8 cellular contexts compared by ENCODE assay signal in genomic region chr1:47333578-47333921, GRCh38. TPM values are rescaled to one million over a fixed set of nuclear protein-coding genes. Genes with fewer than 3 reads are reported as not detected.
A peak's percentile ranks its signal among the peaks of the same experiment; 100 is the strongest.
DNase-seq lines count a peak whose midpoint lies in the region; ATAC-seq and TF ChIP-seq lines count a peak whose summit lies in the region.

TSS of gene CMPK1 (plus strand) at chr1:47333790. CDS start at chr1:47333946, 156 bp downstream.

- H2AFZ ChIP-seq in SU-DHL-6 (ENCODE audit: low read depth, low read length, severe bottlenecking) = peak within 1 kb of the TSS; percentile 99

- peak; percentile 80 for ATAC-seq in HG02759 (IDR thresholded peaks at IDR 0.05; ENCODE audit: unreplicated experiment)

- no peaks in the 10 kb centered on the region; the same call in 1 of the 2 replicates for H3K36me3 ChIP-seq in SU-DHL-6 (ENCODE audit: low read length)

- H3K4me3 Mint-ChIP-seq in type B pancreatic cell = peak within 1 kb of the TSS; percentile 95

- H3K4me2 ChIP-seq in SU-DHL-6 (ENCODE audit: low read depth, low read length, poor library complexity, severe bottlenecking) = peak within 1 kb of the TSS; percentile 93

- no peaks in the 10 kb centered on the region for H3K9me3 ChIP-seq in SU-DHL-6 (ENCODE audit: insufficient read depth, low read length)

- H3K9ac ChIP-seq in SU-DHL-6 (ENCODE audit: low read length) = peak within 1 kb of the TSS; percentile 99

- H3K36me3 Mint-ChIP-seq in type B pancreatic cell = no peaks in the 10 kb centered on the region

- peak within 1 kb of the TSS; percentile 93 for H3K27ac Mint-ChIP-seq in type B pancreatic cell

- no peak for TF ChIP-seq CTCF in GM12875 (IDR thresholded peaks at IDR 0.05; ENCODE audit: borderline replicate concordance, insufficient read depth, low read depth, low read length)
- TF ChIP-seq CTCF in SU-DHL-6 (IDR thresholded peaks at IDR 0.05; ENCODE audit: insufficient read depth, low read length, poor library complexity, severe bottlenecking) = peak; percentile 10
- TF ChIP-seq CTCF in type B pancreatic cell (conservative IDR thresholded peaks at IDR 0.05) = peak; percentile 21

- H3K79me2 ChIP-seq in SU-DHL-6 (ENCODE audit: insufficient read depth, low read length) = peaks cover 43% of the 10 kb centered on the region

- H3K27me3 Mint-ChIP-seq in type B pancreatic cell = no peaks in the 10 kb centered on the region

- DNase-seq in NCI-H1105 (lab: John Stamatoyannopoulos, UW) = peak; percentile 87
- peak; percentile 42 for DNase-seq in activated naive CD8-positive, alpha-beta T cell treated with anti-CD3 and anti-CD28 coated beads, Interleukin-2, amount 50 U/mL, for 16 hours (ENCODE audit: low read depth, low spot score)
- peak; percentile 91 for DNase-seq in cardiac septum (ENCODE audit: low spot score)
- peak; percentile 64 to 95 (median 78) for DNase-seq in posterior cingulate gyrus
- DNase-seq in type B pancreatic cell (ENCODE audit: extremely low spot score, unreplicated experiment) = no peak

- H3K4me3 ChIP-seq in GM12875 (ENCODE audit: low read depth, low read length) = peak within 1 kb of the TSS; percentile 92
- peak within 1 kb of the TSS; percentile 100 for H3K4me3 ChIP-seq in SU-DHL-6 (ENCODE audit: insufficient read depth, low read length, poor library complexity, severe bottlenecking)

- H3K27ac ChIP-seq in SU-DHL-6 (ENCODE audit: low read depth, low read length) = peak within 1 kb of the TSS; percentile 90

- H4K20me1 ChIP-seq in SU-DHL-6 (ENCODE audit: low read depth, low read length) = no peaks in the 10 kb centered on the region

- H3K4me1 Mint-ChIP-seq in type B pancreatic cell (ENCODE audit: unreplicated experiment) = peaks cover 11% of the 10 kb centered on the region

- H3F3A ChIP-seq in SU-DHL-6 (ENCODE audit: insufficient read depth) = peaks cover 10% of the 10 kb centered on the region

- no peaks in the 10 kb centered on the region for H3K9me2 ChIP-seq in SU-DHL-6 (replicated peaks; ENCODE audit: insufficient read depth, low read length)

- intact Hi-C loops in cardiac septum (cut with DNase I) (loop anchor here (2.0 kb wide), 1 partner anchor 19 kb away; the partner anchor contains the start of gene STIL), posterior cingulate gyrus (cut with DNase I) (no loop called here)

- no peaks in the 10 kb centered on the region for H3K27me3 ChIP-seq in SU-DHL-6 (ENCODE audit: low read length)

- H3K9me3 Mint-ChIP-seq in type B pancreatic cell = no peaks in the 10 kb centered on the region

RNA-seq across cellular contexts. Expression of gene CMPK1, which starts in this region (rescaled TPM):
- total RNA-seq in cardiac septum = 74.9 TPM
- 53.2 and 70.1 TPM in 2 replicates for total RNA-seq in type B pancreatic cell (ENCODE audit: low replicate concordance)
